In the genomic region with DNA sequence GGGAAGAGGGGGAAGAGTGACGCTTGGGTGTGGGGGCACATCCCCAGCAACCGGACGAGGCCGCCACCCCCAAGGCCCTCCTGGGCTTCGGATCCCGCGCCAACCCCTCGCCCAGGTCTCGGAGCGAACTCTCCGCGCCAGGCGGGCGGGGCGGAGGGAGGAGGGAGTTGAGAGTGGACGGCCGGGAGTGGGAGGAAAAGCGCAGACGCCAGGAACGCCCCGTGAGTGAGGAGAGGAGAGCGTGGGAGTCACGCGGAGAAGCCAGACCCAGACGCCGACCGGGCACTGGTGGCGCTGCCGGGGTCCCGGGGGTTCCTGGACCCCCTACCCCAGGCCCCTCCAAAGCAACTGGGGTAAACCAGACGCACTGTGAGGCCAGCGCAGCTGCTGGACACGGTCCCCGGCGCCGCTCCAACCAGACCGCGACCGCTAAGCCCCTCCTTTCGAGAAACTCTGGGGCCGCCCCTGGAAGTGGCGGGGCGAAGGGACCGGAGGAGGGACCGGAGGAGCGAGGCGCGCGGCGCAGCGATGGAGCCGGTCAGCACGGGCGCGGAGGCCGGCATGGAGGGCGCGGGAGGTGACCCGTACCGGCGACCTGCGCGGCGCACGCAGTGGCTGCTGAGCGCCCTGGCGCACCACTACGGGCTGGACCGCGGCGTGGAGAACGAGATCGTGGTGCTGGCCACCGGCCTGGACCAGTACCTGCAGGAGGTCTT, we compare ENCODE assay signal across 8 cellular contexts. TPM values are rescaled to one million over a fixed set of nuclear protein-coding genes. Genes with fewer than 3 reads are reported as not detected.
DNase-seq lines count a peak whose midpoint lies in the region; ATAC-seq and FAIRE-seq lines count a peak whose summit lies in the region.

A gene with protein sequence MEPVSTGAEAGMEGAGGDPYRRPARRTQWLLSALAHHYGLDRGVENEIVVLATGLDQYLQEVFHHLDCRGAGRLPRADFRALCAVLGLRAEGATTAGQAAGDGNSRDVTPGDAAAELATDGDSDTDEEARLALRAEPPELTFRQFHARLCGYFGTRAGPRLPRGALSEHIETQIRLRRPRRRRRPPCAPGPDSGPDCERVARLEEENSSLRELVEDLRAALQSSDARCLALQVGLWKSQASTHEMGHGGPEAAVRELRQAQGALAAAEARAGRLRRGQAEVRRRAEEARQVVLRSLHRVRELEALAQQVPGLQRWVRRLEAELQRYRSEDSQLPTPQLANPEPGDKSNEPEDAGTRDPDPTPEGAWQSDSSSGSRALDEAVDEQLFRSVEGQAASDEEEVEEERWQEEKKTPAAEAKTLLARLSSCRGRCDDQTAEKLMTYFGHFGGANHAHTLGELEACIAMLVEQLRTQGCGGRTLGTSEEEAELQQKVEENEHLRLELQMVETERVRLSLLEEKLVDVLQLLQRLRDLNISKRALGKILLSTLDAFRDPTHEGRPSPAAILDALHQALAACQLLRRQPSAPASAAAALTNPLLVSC (plus strand): TSS at position 204 of the 716 bp plus-strand sequence. CDS start 325 bp downstream, at position 529.

- H3K27ac ChIP-seq in iPS-18a (ENCODE audit: low read length) = no peak within 1 kb of the TSS
- peak within 1 kb of the TSS in 1 of 2 donors; percentile 46 for H3K27ac ChIP-seq in small intestine (ENCODE audit: low read depth in 1 of 2, low read length in 1 of 2)

- FAIRE-seq in small intestine (lab: Jason Lieb, UNC) = no peak

- H3K9me3 ChIP-seq in iPS-18a (ENCODE audit: control insufficient read depth, low read depth, low read length) = no peaks in the 10 kb centered on the region
- H3K9me3 ChIP-seq in small intestine (ENCODE audit: control insufficient read depth, low read depth) = no peaks in the 10 kb centered on the region

- peaks cover 47% of the 10 kb centered on the region for H3K4me1 Mint-ChIP-seq in activated naive CD8-positive, alpha-beta T cell treated with anti-CD3 and anti-CD28 coated beads for 36 hours

- ATAC-seq in HG03354 (IDR thresholded peaks at IDR 0.05; ENCODE audit: poor library complexity, severe bottlenecking, unreplicated experiment) (no peak), GM19328 (IDR thresholded peaks at IDR 0.05; ENCODE audit: unreplicated experiment) (no peak), GM21447 (IDR thresholded peaks at IDR 0.05; ENCODE audit: unreplicated experiment) (no peak)

- no peak within 1 kb of the TSS for H3K27ac Mint-ChIP-seq in activated naive CD8-positive, alpha-beta T cell treated with anti-CD3 and anti-CD28 coated beads for 36 hours

- no peak within 1 kb of the TSS for H3K9ac ChIP-seq in iPS-18a (ENCODE audit: low read length)

- H3K36me3 Mint-ChIP-seq in activated naive CD8-positive, alpha-beta T cell treated with anti-CD3 and anti-CD28 coated beads for 36 hours = no peaks in the 10 kb centered on the region

- H3K9me3 Mint-ChIP-seq in activated naive CD8-positive, alpha-beta T cell treated with anti-CD3 and anti-CD28 coated beads for 36 hours = no peaks in the 10 kb centered on the region

- H3K27me3 ChIP-seq in iPS-18a (ENCODE audit: control insufficient read depth, insufficient read depth, low read length) (peaks cover 97% of the 10 kb centered on the region), small intestine (ENCODE audit: control insufficient read depth in 2 of 2, insufficient read depth in 2 of 2, low read length in 2 of 2) (peaks cover 8 to 11% of the 10 kb centered on the region in 2 donors)

- peaks cover 31% of the 10 kb centered on the region for H3K27me3 Mint-ChIP-seq in activated naive CD8-positive, alpha-beta T cell treated with anti-CD3 and anti-CD28 coated beads for 36 hours

- WGBS in small intestine, 3 donors = 1 to 3% (median 2%) methylated on average over 49 to 74 of the region's 74 CpGs

- H3K4me3 Mint-ChIP-seq in activated naive CD8-positive, alpha-beta T cell treated with anti-CD3 and anti-CD28 coated beads for 36 hours = peak within 1 kb of the TSS; percentile 70

- DNase-seq in NCI-H1092 treated with DMSO at 0.1 percent for 48 hours (lab: John Stamatoyannopoulos, UW) (peak; percentile 15), NCI-H1092 (lab: John Stamatoyannopoulos, UW) (no peak), small intestine (no peak)
- peak; percentile 45 for DNase-seq in activated naive CD8-positive, alpha-beta T cell treated with anti-CD3 and anti-CD28 coated beads for 36 hours

- H3K4me1 ChIP-seq in iPS-18a (ENCODE audit: control insufficient read depth, low read depth, low read length) (peaks cover 21% of the 10 kb centered on the region), small intestine (ENCODE audit: control insufficient read depth in 2 of 2, insufficient read depth in 1 of 2, low read depth in 1 of 2, low read length in 1 of 2) (peaks cover 0 to 3% of the 10 kb centered on the region in 2 donors)

- peak within 1 kb of the TSS; percentile 50 for H3K4me3 ChIP-seq in iPS-18a (ENCODE audit: low read length)
- H3K4me3 ChIP-seq in small intestine (ENCODE audit: low read depth in 1 of 2, low read length in 2 of 2) = peak within 1 kb of the TSS; percentile 21 to 32

- H3K36me3 ChIP-seq in iPS-18a (ENCODE audit: control insufficient read depth, low read depth, low read length) = no peaks in the 10 kb centered on the region
- H3K36me3 ChIP-seq in small intestine (ENCODE audit: control insufficient read depth in 2 of 2, insufficient read depth in 2 of 2, low read length in 2 of 2) = no peaks in the 10 kb centered on the region

RNA-seq across cellular contexts. Expression of the gene that starts here (rescaled TPM):
- total RNA-seq in activated naive CD8-positive, alpha-beta T cell treated with anti-CD3 and anti-CD28 coated beads for 36 hours = under 1 TPM; 0.18 to 0.45 TPM
- 1 to 10 TPM in 2 of 3 donors, not detected in 1; 1.6 to 3.7 TPM for polyA plus RNA-seq in small intestine

Comparison
In these comparisons a context has a peak if more than half of its experiments do, and no peak if none do; other contexts are left out.
1. Peak in DNase-seq in activated naive CD8-positive, alpha-beta T cell treated with anti-CD3 and anti-CD28 coated beads for 36 hours; RNA of the gene not detected or under 1 TPM.